ENCODE assay signal across 8 cellular contexts in the genomic region with DNA sequence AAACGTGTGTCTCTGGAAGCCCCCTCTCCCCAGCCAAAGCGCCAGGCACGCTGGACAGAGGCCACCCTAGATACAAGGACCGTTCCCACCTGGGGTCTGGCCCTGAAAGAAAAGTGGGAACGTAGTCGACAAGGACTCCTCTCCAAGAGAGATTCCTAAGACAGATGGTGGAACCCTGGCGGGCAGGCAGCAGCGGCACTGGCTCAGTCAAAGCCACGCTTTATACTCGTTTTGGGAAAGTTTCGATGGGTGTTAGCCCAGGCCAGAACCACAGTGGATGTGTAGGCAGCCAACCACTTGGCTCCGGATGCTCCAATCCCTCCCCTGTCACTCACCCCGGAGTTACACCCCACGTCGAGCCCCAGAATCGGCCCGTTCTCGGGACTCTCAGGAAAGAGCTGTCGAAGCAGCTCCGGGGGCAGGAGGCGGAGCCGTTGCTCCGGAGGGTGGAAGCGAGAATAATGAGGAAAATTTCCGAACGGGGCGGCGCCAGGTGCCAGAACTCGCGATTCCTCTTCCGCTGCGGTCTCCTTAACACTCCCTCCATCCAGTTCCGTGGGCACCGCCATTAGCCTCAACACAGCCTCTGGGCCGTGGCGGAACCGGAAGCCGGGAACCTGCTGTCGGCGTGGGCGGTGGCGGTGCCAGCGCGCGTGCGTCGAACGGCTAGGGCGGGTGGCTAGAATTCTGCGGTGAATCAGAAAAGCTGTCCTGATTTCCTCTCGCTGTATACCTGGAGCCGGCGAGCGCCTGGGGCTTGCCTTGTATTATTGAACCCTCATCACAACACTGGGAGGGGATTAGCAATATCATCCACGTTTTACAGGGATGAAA. TPM values are rescaled to one million over a fixed set of nuclear protein-coding genes. Genes with fewer than 3 reads are reported as not detected.
DNase-seq lines count a peak whose midpoint lies in the region; ATAC-seq and TF ChIP-seq lines count a peak whose summit lies in the region.

A gene with protein sequence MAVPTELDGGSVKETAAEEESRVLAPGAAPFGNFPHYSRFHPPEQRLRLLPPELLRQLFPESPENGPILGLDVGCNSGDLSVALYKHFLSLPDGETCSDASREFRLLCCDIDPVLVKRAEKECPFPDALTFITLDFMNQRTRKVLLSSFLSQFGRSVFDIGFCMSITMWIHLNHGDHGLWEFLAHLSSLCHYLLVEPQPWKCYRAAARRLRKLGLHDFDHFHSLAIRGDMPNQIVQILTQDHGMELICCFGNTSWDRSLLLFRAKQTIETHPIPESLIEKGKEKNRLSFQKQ (minus strand): TSS at position 588 of the 834 bp plus-strand sequence. CDS start 19 bp downstream, at position 569.

- peak within 1 kb of the TSS; percentile 96 for H3K4me3 Mint-ChIP-seq in activated T-cell treated with anti-CD3 and anti-CD28 coated beads, Interleukin-2, amount 50 U/mL, for 24 hours

- TF ChIP-seq RAD21 in Ishikawa (IDR thresholded peaks at IDR 0.05; ENCODE audit: low read depth), result no peak

- H3K27ac ChIP-seq in esophagus (ENCODE audit: low read depth in 2 of 2, low read length in 1 of 2), result peak within 1 kb of the TSS; percentile 95 to 99

- H3K27ac Mint-ChIP-seq in activated T-cell treated with anti-CD3 and anti-CD28 coated beads, Interleukin-2, amount 50 U/mL, for 24 hours, result peak within 1 kb of the TSS; percentile 98

- H3K4me1 ChIP-seq in esophagus (ENCODE audit: control insufficient read depth in 2 of 2, insufficient read depth in 2 of 2, low read length in 1 of 2), result peaks cover 0 to 2% of the 10 kb centered on the region in 2 donors

- peak; percentile 85 for ATAC-seq in GM21619 (IDR thresholded peaks at IDR 0.05; ENCODE audit: unreplicated experiment)

- H3K27me3 Mint-ChIP-seq in activated T-cell treated with anti-CD3 and anti-CD28 coated beads, Interleukin-2, amount 50 U/mL, for 24 hours, result no peaks in the 10 kb centered on the region

- H3K9me3 ChIP-seq in esophagus (ENCODE audit: control insufficient read depth in 2 of 2, insufficient read depth in 1 of 2, low read depth in 1 of 2, low read length in 1 of 2), result no peaks in the 10 kb centered on the region

- TF ChIP-seq EP300 in Ishikawa (IDR thresholded peaks at IDR 0.05; ENCODE audit: borderline replicate concordance), result peak; percentile 14; the same call in 1 of the 2 replicates

- WGBS in esophagus, 2 donors, result 0% methylated on average over 55 of the region's 55 CpGs

- peaks cover 17% of the 10 kb centered on the region for H3K36me3 Mint-ChIP-seq in activated T-cell treated with anti-CD3 and anti-CD28 coated beads, Interleukin-2, amount 50 U/mL, for 24 hours (ENCODE audit: low read depth)

- H3K27me3 ChIP-seq in esophagus (ENCODE audit: control insufficient read depth in 1 of 2, insufficient read depth in 2 of 2, low read length in 2 of 2), result no peaks in the 10 kb centered on the region

- H3K36me3 ChIP-seq in esophagus (ENCODE audit: control insufficient read depth in 2 of 2, insufficient read depth in 2 of 2, low read length in 1 of 2), result no peaks in the 10 kb centered on the region

- H3K4me3 ChIP-seq in esophagus (ENCODE audit: low read depth in 1 of 2, low read length in 2 of 2), result peak within 1 kb of the TSS; percentile 61 to 82

- no peaks in the 10 kb centered on the region for H3K9me3 Mint-ChIP-seq in activated T-cell treated with anti-CD3 and anti-CD28 coated beads, Interleukin-2, amount 50 U/mL, for 24 hours

- peaks cover 35% of the 10 kb centered on the region for H3K4me1 Mint-ChIP-seq in activated T-cell treated with anti-CD3 and anti-CD28 coated beads, Interleukin-2, amount 50 U/mL, for 24 hours (ENCODE audit: low read depth)

- DNase-seq in DMS153 (lab: John Stamatoyannopoulos, UW) (peak; percentile 83), OCI-M2 (lab: John Stamatoyannopoulos, UW; ENCODE audit: unreplicated experiment) (peak; percentile 32), myocyte (ENCODE audit: low read depth) (peak; percentile 94)
- peak; percentile 97 for DNase-seq in activated T-cell treated with anti-CD3 and anti-CD28 coated beads, Interleukin-2, amount 50 U/mL, for 24 hours
- DNase-seq in stimulated activated CD8-positive, alpha-beta memory T cell treated with anti-CD3 and anti-CD28 coated beads, Interleukin-7, amount 100 ng/mL, for 4 hours (ENCODE audit: low read depth in 2 of 2), result peak; percentile 83 to 87

TF ChIP-seq in Ishikawa, 13 proteins besides CTCF, POLR2A, EP300 and RAD21:
- TF ChIP-seq EGR1 (IDR thresholded peaks at IDR 0.05) (peak; percentile 100), YY1 (IDR thresholded peaks at IDR 0.05; ENCODE audit: low read depth) (peak; percentile 97), TEAD4 (IDR thresholded peaks at IDR 0.05) (no peak), ZBTB7A (IDR thresholded peaks at IDR 0.05; ENCODE audit: low read depth) (0 out of 2 replicates have a peak, but pooled peaks have one; percentile 57), NFIC (IDR thresholded peaks at IDR 0.05) (no peak), TCF12 (IDR thresholded peaks at IDR 0.05; ENCODE audit: low read depth) (peak; percentile 56; the same call in 1 of the 2 replicates), TAF1 (IDR thresholded peaks at IDR 0.05; ENCODE audit: low read depth) (peak; percentile 93)
- TF ChIP-seq, protein P1, sequence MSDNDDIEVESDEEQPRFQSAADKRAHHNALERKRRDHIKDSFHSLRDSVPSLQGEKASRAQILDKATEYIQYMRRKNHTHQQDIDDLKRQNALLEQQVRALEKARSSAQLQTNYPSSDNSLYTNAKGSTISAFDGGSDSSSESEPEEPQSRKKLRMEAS (IDR thresholded peaks at IDR 0.05), result peak; percentile 95
- TF ChIP-seq, protein P2, sequence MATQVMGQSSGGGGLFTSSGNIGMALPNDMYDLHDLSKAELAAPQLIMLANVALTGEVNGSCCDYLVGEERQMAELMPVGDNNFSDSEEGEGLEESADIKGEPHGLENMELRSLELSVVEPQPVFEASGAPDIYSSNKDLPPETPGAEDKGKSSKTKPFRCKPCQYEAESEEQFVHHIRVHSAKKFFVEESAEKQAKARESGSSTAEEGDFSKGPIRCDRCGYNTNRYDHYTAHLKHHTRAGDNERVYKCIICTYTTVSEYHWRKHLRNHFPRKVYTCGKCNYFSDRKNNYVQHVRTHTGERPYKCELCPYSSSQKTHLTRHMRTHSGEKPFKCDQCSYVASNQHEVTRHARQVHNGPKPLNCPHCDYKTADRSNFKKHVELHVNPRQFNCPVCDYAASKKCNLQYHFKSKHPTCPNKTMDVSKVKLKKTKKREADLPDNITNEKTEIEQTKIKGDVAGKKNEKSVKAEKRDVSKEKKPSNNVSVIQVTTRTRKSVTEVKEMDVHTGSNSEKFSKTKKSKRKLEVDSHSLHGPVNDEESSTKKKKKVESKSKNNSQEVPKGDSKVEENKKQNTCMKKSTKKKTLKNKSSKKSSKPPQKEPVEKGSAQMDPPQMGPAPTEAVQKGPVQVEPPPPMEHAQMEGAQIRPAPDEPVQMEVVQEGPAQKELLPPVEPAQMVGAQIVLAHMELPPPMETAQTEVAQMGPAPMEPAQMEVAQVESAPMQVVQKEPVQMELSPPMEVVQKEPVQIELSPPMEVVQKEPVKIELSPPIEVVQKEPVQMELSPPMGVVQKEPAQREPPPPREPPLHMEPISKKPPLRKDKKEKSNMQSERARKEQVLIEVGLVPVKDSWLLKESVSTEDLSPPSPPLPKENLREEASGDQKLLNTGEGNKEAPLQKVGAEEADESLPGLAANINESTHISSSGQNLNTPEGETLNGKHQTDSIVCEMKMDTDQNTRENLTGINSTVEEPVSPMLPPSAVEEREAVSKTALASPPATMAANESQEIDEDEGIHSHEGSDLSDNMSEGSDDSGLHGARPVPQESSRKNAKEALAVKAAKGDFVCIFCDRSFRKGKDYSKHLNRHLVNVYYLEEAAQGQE (IDR thresholded peaks at IDR 0.05; ENCODE audit: low read depth), result peak; percentile 62; the same call in 1 of the 2 replicates
- TF ChIP-seq, protein P3, sequence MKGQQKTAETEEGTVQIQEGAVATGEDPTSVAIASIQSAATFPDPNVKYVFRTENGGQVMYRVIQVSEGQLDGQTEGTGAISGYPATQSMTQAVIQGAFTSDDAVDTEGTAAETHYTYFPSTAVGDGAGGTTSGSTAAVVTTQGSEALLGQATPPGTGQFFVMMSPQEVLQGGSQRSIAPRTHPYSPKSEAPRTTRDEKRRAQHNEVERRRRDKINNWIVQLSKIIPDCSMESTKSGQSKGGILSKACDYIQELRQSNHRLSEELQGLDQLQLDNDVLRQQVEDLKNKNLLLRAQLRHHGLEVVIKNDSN (IDR thresholded peaks at IDR 0.05), result peak; percentile 30

RNA-seq across cellular contexts. Expression of the gene that starts here (rescaled TPM):
- 1 to 10 TPM; 2.3 to 2.6 TPM for polyA plus RNA-seq in esophagus
- 4.3 and 4.9 TPM in 2 replicates for total RNA-seq in myocyte
- polyA plus RNA-seq in myocyte (2012), result 4.6 TPM

Comparison
In these comparisons a context has a peak if more than half of its experiments do, and no peak if none do; other contexts are left out.
1. Peak in every context shown above with its lines: DNase-seq, ATAC-seq, H3K4me3 ChIP-seq and H3K27ac ChIP-seq.
2. DNase-seq: peak in every context shown above with its lines; median percentile 97 in activated T-cell treated with anti-CD3 and anti-CD28 coated beads, Interleukin-2, amount 50 U/mL, for 24 hours; 94 in myocyte; 85 in stimulated activated CD8-positive, alpha-beta memory T cell treated with anti-CD3 and anti-CD28 coated beads, Interleukin-7, amount 100 ng/mL, for 4 hours; 83 in DMS153; 32 in OCI-M2.